ENCODE assay signal across 12 cellular contexts in genomic region chr21:45539046-45539795, GRCh38. TPM values are rescaled to one million over a fixed set of nuclear protein-coding genes. Genes with fewer than 3 reads are reported as not detected.
A peak's percentile ranks its signal among the peaks of the same experiment; 100 is the strongest.
DNase-seq lines count a peak whose midpoint lies in the region; ATAC-seq and TF ChIP-seq lines count a peak whose summit lies in the region.
"Had no signal": no experiment of that assay in that cellular context is flagged by ENCODE, and none has a peak within 500 bp of the region (broad histone marks: within the 10 kb centered on the region; RNA-seq: fewer than 3 reads in every experiment).

No MANE protein-coding gene starts in this region.

- H3K23ac ChIP-seq in mesenchymal stem cell (ENCODE audit: low read length in 2 of 2), result no peak overlapping the region

- no peak overlapping the region for H3K4me3 ChIP-seq in coronary artery
- no peak overlapping the region for H3K4me3 ChIP-seq in aorta (ENCODE audit: low read length in 2 of 2)
- no peak overlapping the region for H3K4me3 ChIP-seq in mesenchymal stem cell (ENCODE audit: insufficient read depth in 1 of 2, low read depth in 1 of 2, low read length in 2 of 2)
- H3K4me3 ChIP-seq: gastrocnemius medialis, lung, tibial nerve had no signal

- H4K91ac ChIP-seq in mesenchymal stem cell (ENCODE audit: low read length), result no peak overlapping the region

- no peak overlapping the region for H2BK120ac ChIP-seq in mesenchymal stem cell (ENCODE audit: low read depth, low read length)

- no peak overlapping the region for H3K14ac ChIP-seq in mesenchymal stem cell (ENCODE audit: low read length in 2 of 2)

- H3K4me2 ChIP-seq in mesenchymal stem cell (ENCODE audit: low read length, poor library complexity, severe bottlenecking), result no peak overlapping the region

- H3K4me3 Mint-ChIP-seq in activated naive CD4-positive, alpha-beta T cell treated with anti-CD3 and anti-CD28 coated beads, Interleukin-2, amount 10 ng/mL, durations not matched to agents 7 days and 5 days, result no peak overlapping the region
- peak overlapping the region; percentile 77 to 81 (median 80) for H3K4me3 Mint-ChIP-seq in nephron
- H3K4me3 Mint-ChIP-seq in effector memory CD8-positive, alpha-beta T cell, result peak overlapping the region in 1 of 2 donors; percentile 23

- no peak overlapping the region for H3K27ac Mint-ChIP-seq in activated naive CD4-positive, alpha-beta T cell treated with anti-CD3 and anti-CD28 coated beads, Interleukin-2, amount 10 ng/mL, durations not matched to agents 7 days and 5 days
- no peak overlapping the region for H3K27ac Mint-ChIP-seq in nephron
- no peak overlapping the region for H3K27ac Mint-ChIP-seq in effector memory CD8-positive, alpha-beta T cell

- no peaks in the 10 kb centered on the region for H3K27me3 Mint-ChIP-seq in activated naive CD4-positive, alpha-beta T cell treated with anti-CD3 and anti-CD28 coated beads, Interleukin-2, amount 10 ng/mL, durations not matched to agents 7 days and 5 days
- no peaks in the 10 kb centered on the region for H3K27me3 Mint-ChIP-seq in nephron (ENCODE audit: low read depth)
- no peaks in the 10 kb centered on the region for H3K27me3 Mint-ChIP-seq in effector memory CD8-positive, alpha-beta T cell

- no peak overlapping the region for H3K4ac ChIP-seq in mesenchymal stem cell (ENCODE audit: low read depth in 1 of 2, low read length in 2 of 2)

- H2BK12ac ChIP-seq in mesenchymal stem cell (ENCODE audit: low read length in 2 of 2), result no peak overlapping the region

- H3K79me1 ChIP-seq in mesenchymal stem cell (replicated peaks; ENCODE audit: low read length, poor library complexity, severe bottlenecking), result peaks cover 20% of the 10 kb centered on the region

- H3K9ac ChIP-seq in mesenchymal stem cell (ENCODE audit: low read length), result no peak overlapping the region

- H3K4me1 ChIP-seq in aorta (ENCODE audit: control insufficient read depth in 1 of 2, insufficient read depth in 2 of 2, low read length in 2 of 2) (no peaks in the 10 kb centered on the region), mesenchymal stem cell (ENCODE audit: control insufficient read depth, insufficient read depth, low read depth, low read length) (peaks cover 28% of the 10 kb centered on the region)

- peaks cover 24% of the 10 kb centered on the region for H3K4me1 Mint-ChIP-seq in activated naive CD4-positive, alpha-beta T cell treated with anti-CD3 and anti-CD28 coated beads, Interleukin-2, amount 10 ng/mL, durations not matched to agents 7 days and 5 days
- H3K4me1 Mint-ChIP-seq in nephron, result peaks cover 35% of the 10 kb centered on the region
- peaks cover 0 to 8% of the 10 kb centered on the region in 2 donors for H3K4me1 Mint-ChIP-seq in effector memory CD8-positive, alpha-beta T cell (ENCODE audit: low read depth in 2 of 2)

- no peak overlapping the region for H3K18ac ChIP-seq in mesenchymal stem cell (ENCODE audit: low read depth in 1 of 2, low read length in 2 of 2)

- no peak overlapping the region for H3K27ac ChIP-seq in coronary artery
- H3K27ac ChIP-seq in aorta (ENCODE audit: low read depth in 1 of 2, low read length in 2 of 2), result no peak overlapping the region
- H3K27ac ChIP-seq in mesenchymal stem cell (ENCODE audit: low read length, poor library complexity, severe bottlenecking), result no peak overlapping the region
- H3K27ac ChIP-seq: gastrocnemius medialis, tibial nerve had no signal

- H2AFZ ChIP-seq in mesenchymal stem cell (ENCODE audit: low read depth, low read length), result no peak overlapping the region

- DNase-seq in activated naive CD4-positive, alpha-beta T cell treated with anti-CD3 and anti-CD28 coated beads, Interleukin-2, amount 10 ng/mL, durations not matched to agents 7 days and 5 days, result peak; percentile 18
- no peak for DNase-seq in activated naive CD4-positive, alpha-beta T cell (lab: John Stamatoyannopoulos, UW)
- DNase-seq in coronary artery (ENCODE audit: low spot score), result peak; percentile 72
- peak; percentile 41 to 71 for DNase-seq in aorta
- no peak for DNase-seq in NCI-H1930 (lab: John Stamatoyannopoulos, UW)
- no peak for DNase-seq in effector memory CD8-positive, alpha-beta T cell
- DNase-seq in mesenchymal stem cell, result no peak
- DNase-seq: effector CD4-positive, alpha-beta T cell had no signal

- H3K9me3 Mint-ChIP-seq in activated naive CD4-positive, alpha-beta T cell treated with anti-CD3 and anti-CD28 coated beads, Interleukin-2, amount 10 ng/mL, durations not matched to agents 7 days and 5 days, result no peaks in the 10 kb centered on the region
- H3K9me3 Mint-ChIP-seq in nephron, result no peaks in the 10 kb centered on the region
- no peaks in the 10 kb centered on the region for H3K9me3 Mint-ChIP-seq in effector memory CD8-positive, alpha-beta T cell

- intact Hi-C loops in aorta (cut with DNase I), result no loop called here

- TF ChIP-seq CTCF in coronary artery (IDR thresholded peaks at IDR 0.05) (no peak), nephron (IDR thresholded peaks at IDR 0.05; ENCODE audit: unreplicated experiment in 3 of 3) (no peak)

- no peak overlapping the region for H2BK15ac ChIP-seq in mesenchymal stem cell (ENCODE audit: low read depth, poor library complexity, severe bottlenecking)

- no peaks in the 10 kb centered on the region for H3K27me3 ChIP-seq in aorta (ENCODE audit: control insufficient read depth in 1 of 2, insufficient read depth in 2 of 2, low read length in 1 of 2)
- no peaks in the 10 kb centered on the region for H3K27me3 ChIP-seq in mesenchymal stem cell (ENCODE audit: control insufficient read depth in 1 of 2, insufficient read depth in 1 of 2, low read length in 2 of 2)
- H3K27me3 ChIP-seq: gastrocnemius medialis, tibial nerve had no signal

- H2BK5ac ChIP-seq in mesenchymal stem cell (ENCODE audit: low read depth, low read length, poor library complexity, severe bottlenecking), result no peak overlapping the region

- no peaks in the 10 kb centered on the region for H3K36me3 ChIP-seq in aorta (ENCODE audit: control insufficient read depth in 1 of 2, insufficient read depth in 2 of 2, low read length in 1 of 2)
- peaks cover 0 to 35% of the 10 kb centered on the region in 2 experiments for H3K36me3 ChIP-seq in mesenchymal stem cell (ENCODE audit: control insufficient read depth in 1 of 2, insufficient read depth in 2 of 2, low read depth in 1 of 2, low read length in 2 of 2)
- H3K36me3 ChIP-seq: gastrocnemius medialis had no signal

- CTCF ChIA-PET in activated naive CD4-positive, alpha-beta T cell treated with anti-CD3 and anti-CD28 coated beads, Interleukin-2, amount 10 ng/mL, durations not matched to agents 7 days and 5 days (lab: Charles Lee), result interaction anchor here (1.3 kb wide), 1 partner anchor 57 kb away, joined by 3 read pairs; no protein-coding TSS in a partner anchor

- peaks cover 17% of the 10 kb centered on the region for H3K36me3 Mint-ChIP-seq in activated naive CD4-positive, alpha-beta T cell treated with anti-CD3 and anti-CD28 coated beads, Interleukin-2, amount 10 ng/mL, durations not matched to agents 7 days and 5 days
- H3K36me3 Mint-ChIP-seq in nephron (ENCODE audit: low read depth), result peaks cover 3% of the 10 kb centered on the region
- no peaks in the 10 kb centered on the region for H3K36me3 Mint-ChIP-seq in effector memory CD8-positive, alpha-beta T cell (ENCODE audit: insufficient read depth)

- H4K8ac ChIP-seq in mesenchymal stem cell (ENCODE audit: low read length), result no peak overlapping the region

- H3K9me3 ChIP-seq in aorta (ENCODE audit: control insufficient read depth, low read length), result no peaks in the 10 kb centered on the region
- no peaks in the 10 kb centered on the region for H3K9me3 ChIP-seq in mesenchymal stem cell (ENCODE audit: control insufficient read depth, low read length)
- H3K9me3 ChIP-seq: gastrocnemius medialis, tibial nerve had no signal

- ATAC-seq in aorta (ENCODE audit: low FRiP score), result no peak
- ATAC-seq in effector memory CD8-positive, alpha-beta T cell (replicated peaks), result no peak
- ATAC-seq: gastrocnemius medialis had no signal

- 87 to 88% methylated on average over 17 of the region's 17 CpGs for WGBS in aorta, 2 donors
- 92% methylated on average over 17 of the region's 17 CpGs for WGBS in mesenchymal stem cell

- no peak overlapping the region for H2AK5ac ChIP-seq in mesenchymal stem cell (ENCODE audit: low read length, severe bottlenecking)

RNA-seq across cellular contexts. Expression of gene SLC19A1, which starts 3.0 kb away (rescaled TPM):
- total RNA-seq in aorta, result 1 to 10 TPM; 6.2 to 8.4 TPM
- polyA plus RNA-seq in aorta, result 10 to 100 TPM in 1 of 2 donors, 1 to 10 TPM in 1; 4.5 to 32.5 TPM
- polyA plus RNA-seq in mesenchymal stem cell (2013, experiment 1 of 2), result 7.5 TPM
- polyA plus RNA-seq in mesenchymal stem cell (2013, experiment 2 of 2), result 6.8 TPM

Comparison
In these comparisons a context has a peak if more than half of its experiments do, and no peak if none do; other contexts are left out.
1. DNase-seq: peak in activated naive CD4-positive, alpha-beta T cell treated with anti-CD3 and anti-CD28 coated beads, Interleukin-2, amount 10 ng/mL, durations not matched to agents 7 days and 5 days (single experiment), coronary artery (single experiment) and aorta (2 of 2); none in activated naive CD4-positive, alpha-beta T cell (0 of 4), NCI-H1930 (0 of 2), effector memory CD8-positive, alpha-beta T cell (0 of 3) and mesenchymal stem cell (single experiment).